Comparison of ENCODE assay signal across 11 cellular contexts in genomic region chr12:75981773-75982564, GRCh38. TPM values are rescaled to one million over a fixed set of nuclear protein-coding genes. Genes with fewer than 3 reads are reported as not detected.
A peak's percentile ranks its signal among the peaks of the same experiment; 100 is the strongest.
DNase-seq lines count a peak whose midpoint lies in the region; ATAC-seq and TF ChIP-seq lines count a peak whose summit lies in the region.
"Had no signal": no experiment of that assay in that cellular context is flagged by ENCODE, and none has a peak within 500 bp of the region (broad histone marks: within the 10 kb centered on the region; RNA-seq: fewer than 3 reads in every experiment).

No MANE protein-coding gene starts in this region.

- intact Hi-C loops in spleen (cut with DNase I; ENCODE audit: low total_unique reads), result no loop called here

- no peaks in the 10 kb centered on the region for H3K27me3 ChIP-seq in spleen (replicated peaks in 1 of 7)

- ATAC-seq in GM18867 (IDR thresholded peaks at IDR 0.05; ENCODE audit: unreplicated experiment), result peak; percentile 48
- ATAC-seq in SK-N-SH treated with all-trans-retinoic acid at 6 μM for 48 hours, result no peak

- no peak for TF ChIP-seq POLR2A in spleen (IDR thresholded peaks at IDR 0.05)

- H3K4me1 ChIP-seq in spleen, result peaks cover 12 to 58% (median 31%) of the 10 kb centered on the region in 6 donors

- H3K36me3 ChIP-seq in spleen, result no peaks in the 10 kb centered on the region

- TF ChIP-seq CTCF in spleen (IDR thresholded peaks at IDR 0.05 in 8 of 11, conservative IDR thresholded peaks at IDR 0.05 in 3 of 11), result no peak

- no peak overlapping the region for H3K4me3 ChIP-seq in spleen

- H3K27ac ChIP-seq in spleen, result peak overlapping the region in 2 of 8 donors; percentile 31 to 44
- H3K27ac ChIP-seq: VCaP had no signal

- H3K9me3 ChIP-seq in spleen, result no peaks in the 10 kb centered on the region

- DNase-seq in H4 (ENCODE audit: low spot score) (peak; percentile 43), NCI-H82 treated with DMSO at 0.1 percent for 48 hours (lab: John Stamatoyannopoulos, UW; ENCODE audit: unreplicated experiment) (peak; percentile 18), iris pigment epithelial cell (ENCODE audit: low read depth) (peak; percentile 39), NCI-H446 treated with DMSO at 0.1 percent for 48 hours (lab: John Stamatoyannopoulos, UW) (no peak), NCI-H187 (lab: John Stamatoyannopoulos, UW) (no peak), spleen (no peak)
- DNase-seq: effector CD4-positive, alpha-beta T cell; naive B cell had no signal

- 58 to 76% (median 73%) methylated on average over 12 of the region's 12 CpGs for WGBS in spleen, 5 donors

TF ChIP-seq in SK-N-SH treated with all-trans-retinoic acid at 6 μM for 48 hours, 23 proteins besides CTCF, POLR2A, EP300 and RAD21:
- TF ChIP-seq RARB (CRISPR knock-in tag; IDR thresholded peaks at IDR 0.05), result no peak
- TF ChIP-seq, protein P1, sequence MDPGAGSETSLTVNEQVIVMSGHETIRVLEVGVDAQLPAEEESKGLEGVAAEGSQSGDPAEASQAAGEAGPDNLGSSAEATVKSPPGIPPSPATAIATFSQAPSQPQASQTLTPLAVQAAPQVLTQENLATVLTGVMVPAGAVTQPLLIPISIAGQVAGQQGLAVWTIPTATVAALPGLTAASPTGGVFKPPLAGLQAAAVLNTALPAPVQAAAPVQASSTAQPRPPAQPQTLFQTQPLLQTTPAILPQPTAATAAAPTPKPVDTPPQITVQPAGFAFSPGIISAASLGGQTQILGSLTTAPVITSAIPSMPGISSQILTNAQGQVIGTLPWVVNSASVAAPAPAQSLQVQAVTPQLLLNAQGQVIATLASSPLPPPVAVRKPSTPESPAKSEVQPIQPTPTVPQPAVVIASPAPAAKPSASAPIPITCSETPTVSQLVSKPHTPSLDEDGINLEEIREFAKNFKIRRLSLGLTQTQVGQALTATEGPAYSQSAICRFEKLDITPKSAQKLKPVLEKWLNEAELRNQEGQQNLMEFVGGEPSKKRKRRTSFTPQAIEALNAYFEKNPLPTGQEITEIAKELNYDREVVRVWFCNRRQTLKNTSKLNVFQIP (CRISPR knock-in tag; IDR thresholded peaks at IDR 0.05; ENCODE audit: borderline replicate concordance, low read depth), result no peak

RNA-seq across cellular contexts. Expression of gene PHLDA1, which starts 49.6 kb away (rescaled TPM):
- 19.5 and 25.1 TPM in 2 replicates for total RNA-seq in H4 (2014; rRNA removed; shearing (Covaris generic))
- 10 to 100 TPM in 6 of 7 donors, 1 to 10 TPM in 1; 9.3 to 44.4 (median 23.9) TPM for total RNA-seq in spleen
- 1 to 10 TPM; 2.2 to 5.5 (median 2.2) TPM for polyA plus RNA-seq in spleen

Comparison
In these comparisons a context has a peak if more than half of its experiments do, and no peak if none do; other contexts are left out.
1. DNase-seq: peak in H4 (single experiment), NCI-H82 treated with DMSO at 0.1 percent for 48 hours (single experiment) and iris pigment epithelial cell (single experiment); none in NCI-H446 treated with DMSO at 0.1 percent for 48 hours (single experiment), NCI-H187 (0 of 2) and spleen (single experiment).